22 cellular contexts compared by ENCODE assay signal in genomic region chr3:150072576-150072975, GRCh38.
"Had no signal": no experiment of that assay in that cellular context is flagged by ENCODE, and none has a peak within 500 bp of the region (broad histone marks: within the 10 kb centered on the region; RNA-seq: fewer than 3 reads in every experiment).

No MANE protein-coding gene starts in this region.

- H3K4me3 Mint-ChIP-seq: endodermal cell; natural killer cell; neural progenitor cell; stimulated activated naive B cell treated with anti-CD40 and anti-IgM and Interleukin-4, amounts not matched to agents 10 μg/mL and 1 μg/mL and 100 μg/mL, for 72 hours; stimulated activated naive CD8-positive, alpha-beta T cell treated with anti-CD3 and anti-CD28 coated beads, Interleukin-15, amount 100 ng/mL, for 72 hours had no signal

- H3K36me3 ChIP-seq: colonic mucosa, heart left ventricle, neural progenitor cell, pancreas, tibial nerve had no signal

- H3K4me2 ChIP-seq: neural progenitor cell had no signal

- FAIRE-seq: pancreas had no signal

- H3K4me3 ChIP-seq: colonic mucosa, heart left ventricle, mucosa of descending colon, neural progenitor cell, pancreas, testis, tibial nerve had no signal

- H3K4me1 ChIP-seq: colonic mucosa, pancreas, testis, tibial nerve had no signal

- H3K4me1 Mint-ChIP-seq: natural killer cell; stimulated activated naive B cell treated with anti-CD40 and anti-IgM and Interleukin-4, amounts not matched to agents 10 μg/mL and 1 μg/mL and 100 μg/mL, for 72 hours had no signal

- ATAC-seq: heart left ventricle; mucosa of descending colon; natural killer cell; pancreas; sciatic nerve; stimulated activated naive B cell treated with anti-CD40 and anti-IgM and Interleukin-4, amounts not matched to agents 10 μg/mL and 1 μg/mL and 100 μg/mL, for 72 hours; stimulated activated naive CD8-positive, alpha-beta T cell treated with anti-CD3 and anti-CD28 coated beads, Interleukin-15, amount 100 ng/mL, for 72 hours had no signal

- H2AFZ ChIP-seq: neural progenitor cell had no signal

- H3K27ac ChIP-seq: colonic mucosa, heart left ventricle, neural progenitor cell, pancreas, testis, tibial nerve had no signal

- H3K9me3 ChIP-seq: colonic mucosa, pancreas, testis had no signal

- H3K9me3 Mint-ChIP-seq: natural killer cell had no signal

- H3K36me3 Mint-ChIP-seq: natural killer cell; neural progenitor cell; stimulated activated naive B cell treated with anti-CD40 and anti-IgM and Interleukin-4, amounts not matched to agents 10 μg/mL and 1 μg/mL and 100 μg/mL, for 72 hours had no signal

- DNase-seq: colonic mucosa; dermis blood vessel endothelial cell; effector CD4-positive, alpha-beta T cell; endodermal cell; erythroblast; foreskin melanocyte; heart left ventricle; hippocampal formation; mammary epithelial cell; mucosa of descending colon; natural killer cell; nucleus accumbens; pancreas; stimulated activated CD4-positive, alpha-beta T cell treated with anti-CD3 and anti-CD28 coated beads, Interleukin-2, amount 100 ng/mL, for 24 hours; stimulated activated CD4-positive, alpha-beta T cell treated with anti-CD3 and anti-CD28 coated beads, Interleukin-4, amount 100 ng/mL, for 4 hours; stimulated activated naive B cell treated with anti-CD40 and anti-IgM and Interleukin-4, amounts not matched to agents 10 μg/mL and 1 μg/mL and 100 μg/mL, for 72 hours; stimulated activated naive CD8-positive, alpha-beta T cell treated with anti-CD3 and anti-CD28 coated beads, Interleukin-15, amount 100 ng/mL, for 72 hours; testis had no signal

- H3K9ac ChIP-seq: neural progenitor cell had no signal

- H3K27me3 ChIP-seq: colonic mucosa, heart left ventricle, neural progenitor cell, pancreas, testis, tibial nerve had no signal

- H3K27ac Mint-ChIP-seq: endodermal cell; natural killer cell; progenitor cell of endocrine pancreas; stimulated activated naive B cell treated with anti-CD40 and anti-IgM and Interleukin-4, amounts not matched to agents 10 μg/mL and 1 μg/mL and 100 μg/mL, for 72 hours; stimulated activated naive CD8-positive, alpha-beta T cell treated with anti-CD3 and anti-CD28 coated beads, Interleukin-15, amount 100 ng/mL, for 72 hours had no signal
